ENCODE assay signal across 1 cellular context in genomic region chr3:55518451-55518850, GRCh38.
TF ChIP-seq lines count a peak whose summit lies in the region.

No MANE protein-coding gene starts in this region.

TF ChIP-seq in IMR-90, 13 proteins besides CTCF, POLR2A, EP300 and RAD21:
- no peak for TF ChIP-seq USF2 (IDR thresholded peaks at IDR 0.05; ENCODE audit: low read depth, low read length)
- no peak for TF ChIP-seq FOS (IDR thresholded peaks at IDR 0.05; ENCODE audit: low read depth, low read length)
- no peak for TF ChIP-seq RCOR1 (IDR thresholded peaks at IDR 0.05; ENCODE audit: insufficient replicate concordance, low read length)
- TF ChIP-seq MXI1 (IDR thresholded peaks at IDR 0.05; ENCODE audit: borderline replicate concordance, low read depth, low read length) = no peak
- TF ChIP-seq CHD1 (IDR thresholded peaks at IDR 0.05; ENCODE audit: low read depth, low read length) = no peak
- no peak for TF ChIP-seq NFE2L2 (IDR thresholded peaks at IDR 0.05; ENCODE audit: low read depth, low read length)
- no peak for TF ChIP-seq MAZ (IDR thresholded peaks at IDR 0.05; ENCODE audit: borderline replicate concordance, low read depth, low read length)
- no peak for TF ChIP-seq RFX5 (IDR thresholded peaks at IDR 0.05; ENCODE audit: low read depth, low read length)
- no peak for TF ChIP-seq BHLHE40 (IDR thresholded peaks at IDR 0.05; ENCODE audit: low read depth, low read length)
- TF ChIP-seq CEBPB (IDR thresholded peaks at IDR 0.05; ENCODE audit: low read depth, low read length) = no peak
- no peak for TF ChIP-seq MAFK (IDR thresholded peaks at IDR 0.05; ENCODE audit: low read depth, low read length)
- TF ChIP-seq, protein P1, sequence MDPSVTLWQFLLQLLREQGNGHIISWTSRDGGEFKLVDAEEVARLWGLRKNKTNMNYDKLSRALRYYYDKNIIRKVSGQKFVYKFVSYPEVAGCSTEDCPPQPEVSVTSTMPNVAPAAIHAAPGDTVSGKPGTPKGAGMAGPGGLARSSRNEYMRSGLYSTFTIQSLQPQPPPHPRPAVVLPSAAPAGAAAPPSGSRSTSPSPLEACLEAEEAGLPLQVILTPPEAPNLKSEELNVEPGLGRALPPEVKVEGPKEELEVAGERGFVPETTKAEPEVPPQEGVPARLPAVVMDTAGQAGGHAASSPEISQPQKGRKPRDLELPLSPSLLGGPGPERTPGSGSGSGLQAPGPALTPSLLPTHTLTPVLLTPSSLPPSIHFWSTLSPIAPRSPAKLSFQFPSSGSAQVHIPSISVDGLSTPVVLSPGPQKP (IDR thresholded peaks at IDR 0.05; ENCODE audit: borderline replicate concordance, low read depth, low read length) = no peak
- no peak for TF ChIP-seq SMC3 (IDR thresholded peaks at IDR 0.05; ENCODE audit: low read depth, low read length)
